ENCODE assay signal across 8 cellular contexts in the genomic region with DNA sequence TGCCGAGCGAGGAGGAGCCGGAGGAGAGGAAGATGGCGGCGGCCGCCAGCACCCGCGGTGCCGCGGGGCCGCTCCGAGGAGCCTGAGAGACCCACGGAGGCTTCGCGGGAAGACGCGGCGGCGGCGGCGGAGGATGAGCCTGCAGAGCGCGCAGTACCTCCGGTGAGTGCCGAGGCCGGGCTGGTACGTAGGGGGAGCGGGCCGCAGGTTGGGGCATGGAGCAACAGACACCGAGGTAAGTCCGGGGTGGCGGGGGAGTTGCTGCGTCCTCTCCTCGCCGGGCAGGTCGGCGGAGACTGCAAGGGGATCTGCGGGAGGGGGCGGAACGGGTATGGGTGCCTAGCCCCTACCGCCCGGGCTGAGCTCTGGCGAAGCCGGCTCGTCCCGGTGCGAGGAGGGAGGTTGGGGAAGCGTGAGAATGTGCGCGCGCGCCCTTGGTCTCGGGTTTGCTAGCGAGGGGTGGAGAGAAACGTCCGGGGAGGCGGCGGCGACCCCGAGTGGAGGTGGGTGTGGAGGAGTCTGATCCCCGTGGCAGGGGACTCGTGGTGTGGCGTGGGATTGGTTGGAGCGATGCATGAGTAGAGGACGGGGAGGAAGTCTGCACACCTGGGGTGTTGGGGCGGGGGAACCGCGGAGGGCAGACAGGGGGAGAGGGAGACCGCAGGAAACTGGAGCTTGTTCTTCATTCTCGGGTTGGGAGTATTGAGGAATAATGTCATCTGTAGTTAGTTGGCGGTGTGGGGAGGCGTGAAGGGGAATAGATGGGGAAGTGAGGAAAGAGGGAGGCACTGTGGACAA. TPM values are rescaled to one million over a fixed set of nuclear protein-coding genes. Genes with fewer than 3 reads are reported as not detected.
DNase-seq lines count a peak whose midpoint lies in the region; ATAC-seq and TF ChIP-seq lines count a peak whose summit lies in the region.

Gene SMG7, plus strand, starts transcription at position 12 of the 798 bp plus-strand sequence. Its CDS starts 122 bp downstream, at position 134.

- ATAC-seq in GM18868 (IDR thresholded peaks at IDR 0.05; ENCODE audit: unreplicated experiment) (peak; percentile 9), HG03175 (IDR thresholded peaks at IDR 0.05; ENCODE audit: unreplicated experiment) (peak; percentile 7), right cardiac atrium (peak in 1 of 2 donors; percentile 1)

- H3K9me3 ChIP-seq in AG04450 (ENCODE audit: control insufficient read depth, insufficient read depth, low read length) (no peaks in the 10 kb centered on the region; the same call in 1 of the 2 replicates), SJSA1 (replicated peaks) (no peaks in the 10 kb centered on the region), right cardiac atrium (ENCODE audit: control insufficient read depth, low read length) (no peaks in the 10 kb centered on the region)

- WGBS in adipose tissue, 3 donors = 0 to 1% (median 0%) methylated on average over 63 to 72 of the region's 72 CpGs
- WGBS in right cardiac atrium = under 1% methylated on average over 72 of the region's 72 CpGs

- CTCF ChIA-PET in AG04450 (lab: Charles Lee) = interaction anchor here (1.4 kb wide), 1 partner anchor 191 kb away, joined by 6 read pairs; no protein-coding TSS in a partner anchor

- DNase-seq in AG04450 (ENCODE audit: low read depth, low spot score) (no peak), SJSA1 (ENCODE audit: low read depth in 1 of 2, low spot score in 2 of 2) (peak; percentile 54 to 64), right cardiac atrium (peak in 1 of 3 donors; percentile 86), retinal pigment epithelial cell (ENCODE audit: low read depth) (no peak), D341Med (ENCODE audit: low spot score) (no peak)

- intact Hi-C loops in right cardiac atrium (cut with DNase I) = loop anchor here in 2 of 4 donors (5.0 to 10.0 kb wide), 3 partner anchors 72 to 162 kb away; partner anchors contain the start of gene ARPC5 (in 1 of the 2)

- no peak for TF ChIP-seq CTCF in AG04450 (IDR thresholded peaks at IDR 0.05; ENCODE audit: low read depth, low read length)
- no peak for TF ChIP-seq CTCF in retinal pigment epithelial cell (conservative IDR thresholded peaks at IDR 0.05; ENCODE audit: low read depth, low read length)

- H3K36me3 ChIP-seq in SJSA1 = peaks cover 22% of the 10 kb centered on the region

- H3K4me3 ChIP-seq in AG04450 (ENCODE audit: low read depth, low read length) (peak within 1 kb of the TSS; percentile 93), SJSA1 (peak within 1 kb of the TSS; percentile 94), right cardiac atrium (ENCODE audit: low read length) (peak within 1 kb of the TSS; percentile 90), retinal pigment epithelial cell (ENCODE audit: low read length) (peak within 1 kb of the TSS; percentile 84)

- no peaks in the 10 kb centered on the region for H3K27me3 ChIP-seq in AG04450 (ENCODE audit: control insufficient read depth, insufficient read depth, low read length)
- H3K27me3 ChIP-seq in SJSA1 (replicated peaks) = no peaks in the 10 kb centered on the region
- no peaks in the 10 kb centered on the region for H3K27me3 ChIP-seq in right cardiac atrium (ENCODE audit: control insufficient read depth, insufficient read depth)

- POLR2A ChIA-PET in AG04450 (lab: Yijun Ruan, JAX) = interaction anchor here (0.6 to 0.7 kb wide), 3 partner anchors 135 to 192 kb away, joined by 3 read pairs; no protein-coding TSS in a partner anchor

- H3K27ac ChIP-seq in AG04450 (ENCODE audit: low read depth, low read length) = peak within 1 kb of the TSS; percentile 99
- H3K27ac ChIP-seq in SJSA1 = peak within 1 kb of the TSS; percentile 99
- H3K27ac ChIP-seq in adipose tissue (ENCODE audit: low read depth, low read length) = peak within 1 kb of the TSS; percentile 97
- H3K27ac ChIP-seq in right cardiac atrium (ENCODE audit: low read length) = peak within 1 kb of the TSS; percentile 97

- H3K4me1 ChIP-seq in SJSA1 (replicated peaks) = peaks cover 5% of the 10 kb centered on the region
- peaks cover 2% of the 10 kb centered on the region for H3K4me1 ChIP-seq in right cardiac atrium (ENCODE audit: control insufficient read depth, insufficient read depth, low read length)

RNA-seq across cellular contexts. Expression of gene SMG7, which starts in this region (rescaled TPM):
- polyA plus RNA-seq in AG04450 (2011; rRNA removed) = 30.3 and 35.1 TPM in 2 replicates
- 53.8 and 56.6 TPM in 2 replicates for polyA minus RNA-seq in AG04450 (2011; rRNA and poly(A)+ RNA removed)
- total RNA-seq in SJSA1 (2014; rRNA removed; shearing (Covaris generic)) = 5.9 and 21.0 TPM in 2 replicates
- polyA plus RNA-seq in adipose tissue = 10 to 100 TPM; 14.3 to 16.5 (median 16.3) TPM
- total RNA-seq in right cardiac atrium = 10 to 100 TPM; 35.6 to 50.8 (median 44.0) TPM
- 18.6 TPM for polyA plus RNA-seq in right cardiac atrium

Comparison
In these comparisons a context has a peak if more than half of its experiments do, and no peak if none do; other contexts are left out.
1. DNase-seq: peak in SJSA1 (2 of 2); none in AG04450 (single experiment), retinal pigment epithelial cell (single experiment) and D341Med (single experiment).
2. Peak in every context shown above with its lines, with median percentiles within 50 percentile points of each other: H3K27ac ChIP-seq and H3K4me3 ChIP-seq.